15 cellular contexts compared by ENCODE assay signal in genomic region chr1:52225174-52225573, GRCh38.
"Had no signal": no experiment of that assay in that cellular context is flagged by ENCODE, and none has a peak within 500 bp of the region (broad histone marks: within the 10 kb centered on the region; RNA-seq: fewer than 3 reads in every experiment).

No MANE protein-coding gene starts in this region.

- H3K4me3 Mint-ChIP-seq: endodermal cell; neural crest cell; T-helper 2 cell treated with Interferon-gamma antibody and Interleukin-4, amounts not matched to agents 5 μg/mL and 100 μg/mL, for 36 hours had no signal

- H3K27ac Mint-ChIP-seq: activated naive CD4-positive, alpha-beta T cell treated with anti-CD3 and anti-CD28 coated beads, Interleukin-2, amount 50 U/mL, for 72 hours; endodermal cell; progenitor cell of endocrine pancreas; T-helper 2 cell treated with Interferon-gamma antibody and Interleukin-4, amounts not matched to agents 5 μg/mL and 100 μg/mL, for 36 hours had no signal

- H3K27me3 Mint-ChIP-seq: progenitor cell of endocrine pancreas had no signal

- DNase-seq: activated CD4-positive, alpha-beta T cell treated with anti-CD3 and anti-CD28 coated beads, Interleukin-2, amount 50 U/mL, for 4 hours; activated gamma-delta T cell treated with Interleukin-2 at 50 U/mL for 16 hours; amniotic stem cell; body of pancreas; caudate nucleus; endodermal cell; foreskin melanocyte; left ventricle myocardium inferior; mammary epithelial cell; stimulated activated naive CD8-positive, alpha-beta T cell treated with anti-CD3 and anti-CD28 coated beads, Interleukin-15, Interleukin-2, amounts not matched to agents 100 U/mL and 50 U/mL, for 24 hours; uterus had no signal

- ATAC-seq: activated naive CD4-positive, alpha-beta T cell treated with anti-CD3 and anti-CD28 coated beads, Interleukin-2, amount 50 U/mL, for 72 hours; body of pancreas; stimulated activated naive CD8-positive, alpha-beta T cell treated with anti-CD3 and anti-CD28 coated beads, Interleukin-15, Interleukin-2, amounts not matched to agents 100 U/mL and 50 U/mL, for 24 hours had no signal
